9 cellular contexts compared by ENCODE assay signal in the genomic region with DNA sequence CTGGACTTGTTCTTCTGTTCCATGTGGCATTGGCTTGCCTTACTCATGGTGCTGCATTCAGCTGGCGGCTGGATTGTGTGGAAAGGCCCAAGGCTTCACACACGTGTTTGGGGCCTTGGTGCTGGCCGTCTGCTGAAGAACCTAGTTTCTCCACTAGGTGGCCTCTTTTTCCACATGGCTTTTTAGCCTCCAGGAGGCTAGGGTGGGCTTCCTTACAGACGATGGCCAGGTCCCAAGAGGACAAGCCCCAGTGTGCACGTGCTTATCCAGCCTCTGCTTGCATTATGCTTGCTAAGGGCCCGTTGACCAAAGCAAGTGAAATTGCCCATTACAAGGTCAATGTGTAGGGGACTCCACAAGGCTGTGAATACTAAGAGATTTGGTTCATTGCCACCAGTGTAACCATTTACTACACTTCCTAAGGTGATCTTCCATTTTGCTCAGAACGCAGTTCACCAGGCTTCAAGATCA. TPM values are rescaled to one million over a fixed set of nuclear protein-coding genes. Genes with fewer than 3 reads are reported as not detected.
DNase-seq lines count a peak whose midpoint lies in the region; TF ChIP-seq lines count a peak whose summit lies in the region.
"Had no signal": no experiment of that assay in that cellular context is flagged by ENCODE, and none has a peak within 500 bp of the region (broad histone marks: within the 10 kb centered on the region; RNA-seq: fewer than 3 reads in every experiment).

No MANE protein-coding gene starts in this region.

- H3K4me3 Mint-ChIP-seq in neural crest cell, result no peak overlapping the region
- H3K4me3 Mint-ChIP-seq: T-cell had no signal

- no peaks in the 10 kb centered on the region for H3K36me3 Mint-ChIP-seq in neural crest cell (ENCODE audit: low read depth)
- H3K36me3 Mint-ChIP-seq: T-cell had no signal

- H3K4me1 Mint-ChIP-seq in neural crest cell, result peaks cover 11% of the 10 kb centered on the region

- peaks cover 4% of the 10 kb centered on the region for H3K27me3 Mint-ChIP-seq in neural crest cell (ENCODE audit: low read depth)

- DNase-seq in DMS153 treated with DMSO at 0.1 percent for 48 hours (lab: John Stamatoyannopoulos, UW; ENCODE audit: unreplicated experiment), result peak; percentile 38
- DNase-seq in DMS153 (lab: John Stamatoyannopoulos, UW), result no peak
- peak; percentile 60 for DNase-seq in NCI-H2029 treated with DMSO at 0.1 percent for 48 hours (lab: John Stamatoyannopoulos, UW)
- peak; percentile 56 for DNase-seq in dermis blood vessel endothelial cell
- no peak for DNase-seq in neural crest cell (ENCODE audit: low read depth, low spot score)
- DNase-seq in HPDE6-E6E7 (ENCODE audit: extremely low spot score), result no peak
- DNase-seq in NCI-H510A treated with DMSO at 0.1 percent for 48 hours (lab: John Stamatoyannopoulos, UW), result no peak
- DNase-seq in activated gamma-delta T cell treated with Interleukin-2 at 50 U/mL for 16 hours, result no peak

- no peaks in the 10 kb centered on the region for H3K9me3 Mint-ChIP-seq in neural crest cell
- H3K9me3 Mint-ChIP-seq: T-cell had no signal

- no peak overlapping the region for H3K27ac Mint-ChIP-seq in neural crest cell (ENCODE audit: unreplicated experiment)
- H3K27ac Mint-ChIP-seq: T-cell had no signal

- peak; percentile 62 for TF ChIP-seq CTCF in neural crest cell (conservative IDR thresholded peaks at IDR 0.05)

RNA-seq across cellular contexts. Expression of gene FOXO6, which starts 47.5 kb away (rescaled TPM):
- 0.05 TPM in 1 of 2 replicates, not detected in the other for total RNA-seq in dermis blood vessel endothelial cell
- total RNA-seq in neural crest cell, result 1.2 and 1.4 TPM in 2 replicates

Comparison
In these comparisons a context has a peak if more than half of its experiments do, and no peak if none do; other contexts are left out.
1. DNase-seq: peak in DMS153 treated with DMSO at 0.1 percent for 48 hours (single experiment), NCI-H2029 treated with DMSO at 0.1 percent for 48 hours (single experiment) and dermis blood vessel endothelial cell (single experiment); none in DMS153 (single experiment), neural crest cell (single experiment), HPDE6-E6E7 (single experiment), NCI-H510A treated with DMSO at 0.1 percent for 48 hours (single experiment) and activated gamma-delta T cell treated with Interleukin-2 at 50 U/mL for 16 hours (single experiment).